20 cellular contexts compared by ENCODE assay signal in the genomic region with DNA sequence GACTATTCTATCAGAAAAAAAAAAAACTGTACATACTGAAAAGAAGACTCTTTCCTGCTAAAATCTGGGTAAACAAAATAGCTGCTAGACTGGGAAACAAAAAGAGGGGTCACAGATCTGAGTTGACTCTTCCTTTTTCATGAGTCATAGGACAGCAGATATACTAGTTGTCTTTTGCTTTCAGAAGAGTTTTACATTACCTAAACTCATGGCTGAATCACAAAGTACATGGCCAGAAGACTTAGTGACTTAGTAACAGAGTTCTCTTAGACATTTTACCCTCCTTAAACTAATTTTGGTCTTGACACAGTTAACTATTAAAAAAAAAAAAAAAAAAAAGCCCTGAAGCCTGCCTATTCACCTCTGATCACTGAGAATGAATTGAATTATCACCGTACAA.
DNase-seq lines count a peak whose midpoint lies in the region; ATAC-seq, FAIRE-seq and TF ChIP-seq lines count a peak whose summit lies in the region.
"Had no signal": no experiment of that assay in that cellular context is flagged by ENCODE, and none has a peak within 500 bp of the region (broad histone marks: within the 10 kb centered on the region; RNA-seq: fewer than 3 reads in every experiment).

No MANE protein-coding gene starts in this region.

- intact Hi-C loops in gastrocnemius medialis (cut with DNase I; ENCODE audit: low total_unique reads): no loop called here
- intact Hi-C loops in posterior cingulate gyrus (cut with DNase I): no loop called here

- ATAC-seq in gastrocnemius medialis: no peak

- DNase-seq in Caki2 (ENCODE audit: low read depth) (peak; percentile 69), RCC 7860 (ENCODE audit: low spot score) (peak; percentile 27), kidney tubule cell (ENCODE audit: low spot score) (peak; percentile 78), renal cortical epithelial cell (ENCODE audit: low read depth) (peak; percentile 87), gastrocnemius medialis (no peak), osteoblast (ENCODE audit: insufficient read length, low spot score, missing footprints) (no peak), posterior cingulate gyrus (no peak)
- DNase-seq: AML-193; Calu3; CD8-positive, alpha-beta memory T cell; DMS 273 treated with DMSO at 0.1 percent for 48 hours; DMS79 treated with DMSO at 0.1 percent for 48 hours; EL had no signal

- H4K20me1 ChIP-seq in osteoblast (ENCODE audit: insufficient read depth, low read length): no peaks in the 10 kb centered on the region
- H4K20me1 ChIP-seq: BLaER1 had no signal

- H3K27ac ChIP-seq in gastrocnemius medialis (no peak overlapping the region), osteoblast (ENCODE audit: low read depth, low read length) (no peak overlapping the region)
- H3K27ac ChIP-seq: BLaER1, HL-60 had no signal

- H3K9me3 ChIP-seq in gastrocnemius medialis: no peaks in the 10 kb centered on the region
- no peaks in the 10 kb centered on the region for H3K9me3 ChIP-seq in osteoblast (ENCODE audit: low read depth, low read length)
- H3K9me3 ChIP-seq: BLaER1, HAP-1 had no signal

- FAIRE-seq in RCC 7860 (lab: Jason Lieb, UNC): peak; percentile 45
- FAIRE-seq: G401.6, GM12891, GM19239, H1 had no signal

- H3K4me1 ChIP-seq in gastrocnemius medialis: no peaks in the 10 kb centered on the region
- no peaks in the 10 kb centered on the region for H3K4me1 ChIP-seq in osteoblast (ENCODE audit: insufficient read depth, low read length)
- H3K4me1 ChIP-seq: BLaER1 had no signal

- TF ChIP-seq CTCF in gastrocnemius medialis (IDR thresholded peaks at IDR 0.05 in 4 of 5, conservative IDR thresholded peaks at IDR 0.05 in 1 of 5) (no peak), osteoblast (IDR thresholded peaks at IDR 0.05; ENCODE audit: extremely low read depth, low read depth, low read length) (no peak)

- no peaks in the 10 kb centered on the region for H3K36me3 ChIP-seq in gastrocnemius medialis
- no peaks in the 10 kb centered on the region for H3K36me3 ChIP-seq in osteoblast (ENCODE audit: insufficient read depth, low read length)
- H3K36me3 ChIP-seq: BLaER1, HAP-1 had no signal

- H3K4me2 ChIP-seq in osteoblast (ENCODE audit: insufficient read depth, low read length): no peak overlapping the region
- H3K4me2 ChIP-seq: BLaER1 had no signal

- no peak for TF ChIP-seq POLR2A in gastrocnemius medialis (IDR thresholded peaks at IDR 0.05)

- H3K4me3 ChIP-seq in gastrocnemius medialis: no peak overlapping the region
- H3K4me3 ChIP-seq in osteoblast (ENCODE audit: insufficient read depth, low read length): no peak overlapping the region
- H3K4me3 ChIP-seq: BLaER1, HAP-1 had no signal

- no peaks in the 10 kb centered on the region for H3K79me2 ChIP-seq in osteoblast (ENCODE audit: insufficient read depth, low read length)

- no peak overlapping the region for H2AFZ ChIP-seq in osteoblast (ENCODE audit: low read length)

- in situ Hi-C loops in Caki2 (cut with HindIII; ENCODE audit: low pct_unique_long_range_greater_than_20kb, low sequenced_read_pairs): no loop called here
- in situ Hi-C loops in gastrocnemius medialis (cut with MboI; ENCODE audit: low sequenced_read_pairs in 4 of 4): no loop called here

- H3K27me3 ChIP-seq in gastrocnemius medialis (no peaks in the 10 kb centered on the region), osteoblast (ENCODE audit: insufficient read depth, low read length) (no peaks in the 10 kb centered on the region)
- H3K27me3 ChIP-seq: BLaER1 had no signal

Comparison
In these comparisons a context has a peak if more than half of its experiments do, and no peak if none do; other contexts are left out.
1. DNase-seq: peak in Caki2 (single experiment), RCC 7860 (single experiment), kidney tubule cell (single experiment) and renal cortical epithelial cell (single experiment); none in gastrocnemius medialis (0 of 2), osteoblast (single experiment) and posterior cingulate gyrus (0 of 10).